36 cellular contexts compared by ENCODE assay signal in genomic region chr4:86606809-86607208, GRCh38.
"Had no signal": no experiment of that assay in that cellular context is flagged by ENCODE, and none has a peak within 500 bp of the region (broad histone marks: within the 10 kb centered on the region; RNA-seq: fewer than 3 reads in every experiment).

No MANE protein-coding gene starts in this region.

- DNase-seq: activated B cell treated with CpG ODN at 0.5 μM for 24 hours; activated CD4-positive, alpha-beta memory T cell treated with anti-CD3 and anti-CD28 coated beads for 36 hours; activated CD4-positive, alpha-beta T cell treated with anti-CD3 and anti-CD28 coated beads for 4 hours; activated CD4-positive, alpha-beta T cell treated with anti-CD3 and anti-CD28 coated beads, Interleukin-2, amount 10 ng/mL, durations not matched to agents 24 days and 14 days; activated CD4-positive, alpha-beta T cell treated with anti-CD3 and anti-CD28 coated beads, Interleukin-2, amount 50 U/mL, for 1 hour; activated CD4-positive, alpha-beta T cell treated with anti-CD3 and anti-CD28 coated beads, Interleukin-2, amount 50 U/mL, for 4 hours; activated CD4-positive, CD25-positive, alpha-beta regulatory T cell treated with anti-CD3 and anti-CD28 coated beads, Interleukin-2, amount 50 U/mL, for 72 hours; activated CD8-positive, alpha-beta memory T cell treated with anti-CD3 and anti-CD28 coated beads, Interleukin-2, amount 50 U/mL, for 4 hours; activated CD8-positive, alpha-beta T cell treated with anti-CD3 and anti-CD28 coated beads for 36 hours; activated effector memory CD4-positive, alpha-beta T cell treated with anti-CD3 and anti-CD28 coated beads, Interleukin-2, amount 50 U/mL, for 16 hours; activated gamma-delta T cell treated with Interleukin-2 at 50 U/mL for 16 hours; activated naive CD4-positive, alpha-beta T cell; activated naive CD4-positive, alpha-beta T cell treated with anti-CD3 and anti-CD28 coated beads for 36 hours; activated naive CD4-positive, alpha-beta T cell treated with anti-CD3 and anti-CD28 coated beads, Interleukin-2, amount 50 U/mL, for 16 hours; activated naive CD8-positive, alpha-beta T cell treated with anti-CD3 and anti-CD28 coated beads for 36 hours; activated T-cell treated with anti-CD3 and anti-CD28 coated beads for 4 hours; activated T-cell treated with anti-CD3 and anti-CD28 coated beads, Interleukin-2, amount 50 U/mL, for 1 hour; activated T-cell treated with anti-CD3 and anti-CD28 coated beads, Interleukin-2, amount 50 U/mL, for 4 hours; activated T-cell treated with anti-CD3 and anti-CD28 coated beads, Interleukin-2, amount 50 U/mL, for 72 hours; adrenal gland; amniotic stem cell; aorta; body of pancreas; brain microvascular endothelial cell; central memory CD4-positive, alpha-beta T cell; T-helper 1 cell; T-helper 2 cell; T-helper 9 cell had no signal

- H3K27ac ChIP-seq: adrenal gland, body of pancreas, brain microvascular endothelial cell, breast epithelium, VCaP had no signal

- H3K9me3 ChIP-seq: adrenal gland, body of pancreas, breast epithelium had no signal

- H3K27ac Mint-ChIP-seq: activated B cell treated with CpG ODN at 0.5 μM for 24 hours; activated CD4-positive, alpha-beta memory T cell treated with anti-CD3 and anti-CD28 coated beads for 36 hours; activated CD4-positive, alpha-beta T cell treated with anti-CD3 and anti-CD28 coated beads, Interleukin-2, amount 10 ng/mL, durations not matched to agents 24 days and 14 days; activated CD8-positive, alpha-beta T cell treated with anti-CD3 and anti-CD28 coated beads for 36 hours; activated naive CD4-positive, alpha-beta T cell treated with anti-CD3 and anti-CD28 coated beads for 36 hours; activated naive CD4-positive, alpha-beta T cell treated with anti-CD3 and anti-CD28 coated beads, Interleukin-2, amount 50 U/mL, for 72 hours; activated naive CD8-positive, alpha-beta T cell treated with anti-CD3 and anti-CD28 coated beads for 36 hours; activated T-cell treated with anti-CD3 and anti-CD28 coated beads, Interleukin-2, amount 50 U/mL, for 72 hours; activated T-helper 1 cell treated with anti-CD3 and anti-CD28 coated beads, Interleukin-12 subunit alpha, Interleukin-12 subunit beta, Interleukin-2, Interleukin-4 antibody, amounts not matched to agents 30 ng/mL and 10 ng/mL and 1 ng/mL, durations not matched to agents 14 hours and 24 hours and 36 hours; activated T-helper 17 cell treated with anti-CD3 and anti-CD28 coated beads, Interleukin-2, amount 50 U/mL, for 72 hours; T-helper 1 cell treated with Interleukin-12 subunit alpha and Interleukin-12 subunit beta and Interleukin-4 antibody, amounts not matched to agents 30 μg/mL and 1 μg/mL, for 36 hours; T-helper 2 cell treated with Interferon-gamma antibody and Interleukin-4, amounts not matched to agents 5 μg/mL and 100 μg/mL, for 36 hours had no signal

- H3K36me3 Mint-ChIP-seq: activated CD4-positive, alpha-beta memory T cell treated with anti-CD3 and anti-CD28 coated beads for 36 hours; activated naive CD4-positive, alpha-beta T cell treated with anti-CD3 and anti-CD28 coated beads, Interleukin-2, amount 50 U/mL, for 72 hours; activated naive CD8-positive, alpha-beta T cell treated with anti-CD3 and anti-CD28 coated beads for 36 hours had no signal

- H3K9me3 Mint-ChIP-seq: activated B cell treated with CpG ODN at 0.5 μM for 24 hours; activated CD4-positive, alpha-beta memory T cell treated with anti-CD3 and anti-CD28 coated beads for 36 hours; activated CD4-positive, alpha-beta T cell treated with anti-CD3 and anti-CD28 coated beads, Interleukin-2, amount 10 ng/mL, durations not matched to agents 24 days and 14 days; activated CD8-positive, alpha-beta T cell treated with anti-CD3 and anti-CD28 coated beads for 36 hours; activated naive CD4-positive, alpha-beta T cell treated with anti-CD3 and anti-CD28 coated beads for 36 hours; activated naive CD4-positive, alpha-beta T cell treated with anti-CD3 and anti-CD28 coated beads, Interleukin-2, amount 50 U/mL, for 72 hours; activated naive CD8-positive, alpha-beta T cell treated with anti-CD3 and anti-CD28 coated beads for 36 hours; activated T-cell treated with anti-CD3 and anti-CD28 coated beads, Interleukin-2, amount 50 U/mL, for 4 hours; activated T-cell treated with anti-CD3 and anti-CD28 coated beads, Interleukin-2, amount 50 U/mL, for 72 hours; activated T-helper 1 cell treated with anti-CD3 and anti-CD28 coated beads, Interleukin-12 subunit alpha, Interleukin-12 subunit beta, Interleukin-2, Interleukin-4 antibody, amounts not matched to agents 30 ng/mL and 10 ng/mL and 1 ng/mL, durations not matched to agents 14 hours and 24 hours and 36 hours; activated T-helper 17 cell treated with anti-CD3 and anti-CD28 coated beads, Interleukin-2, amount 50 U/mL, for 72 hours; T-helper 1 cell treated with Interleukin-12 subunit alpha and Interleukin-12 subunit beta and Interleukin-4 antibody, amounts not matched to agents 30 μg/mL and 1 μg/mL, for 36 hours; T-helper 2 cell treated with Interferon-gamma antibody and Interleukin-4, amounts not matched to agents 5 μg/mL and 100 μg/mL, for 36 hours had no signal

- H3K4me3 ChIP-seq: adrenal gland, body of pancreas, breast epithelium had no signal

- H3K36me3 ChIP-seq: adrenal gland, brain microvascular endothelial cell, breast epithelium had no signal

- FAIRE-seq: astrocyte had no signal

- H3K4me1 ChIP-seq: body of pancreas, breast epithelium had no signal

- H3K27me3 ChIP-seq: adrenal gland, body of pancreas, brain microvascular endothelial cell, breast epithelium had no signal

- ATAC-seq: activated CD8-positive, alpha-beta T cell treated with anti-CD3 and anti-CD28 coated beads for 36 hours; activated naive CD4-positive, alpha-beta T cell treated with anti-CD3 and anti-CD28 coated beads, Interleukin-2, amount 50 U/mL, for 72 hours; activated T-cell treated with anti-CD3 and anti-CD28 coated beads, Interleukin-2, amount 50 U/mL, for 4 hours; activated T-cell treated with anti-CD3 and anti-CD28 coated beads, Interleukin-2, amount 50 U/mL, for 72 hours; activated T-helper 17 cell treated with anti-CD3 and anti-CD28 coated beads, Interleukin-2, amount 50 U/mL, for 72 hours; body of pancreas had no signal

- H3K27me3 Mint-ChIP-seq: activated T-helper 17 cell treated with anti-CD3 and anti-CD28 coated beads, Interleukin-2, amount 50 U/mL, for 72 hours had no signal

- H3K4me1 Mint-ChIP-seq: activated B cell treated with CpG ODN at 0.5 μM for 24 hours; activated CD4-positive, alpha-beta T cell treated with anti-CD3 and anti-CD28 coated beads, Interleukin-2, amount 10 ng/mL, durations not matched to agents 24 days and 14 days; activated naive CD8-positive, alpha-beta T cell treated with anti-CD3 and anti-CD28 coated beads for 36 hours had no signal

- H3K4me3 Mint-ChIP-seq: activated B cell treated with CpG ODN at 0.5 μM for 24 hours; activated CD4-positive, alpha-beta memory T cell treated with anti-CD3 and anti-CD28 coated beads for 36 hours; activated CD4-positive, alpha-beta T cell treated with anti-CD3 and anti-CD28 coated beads, Interleukin-2, amount 10 ng/mL, durations not matched to agents 24 days and 14 days; activated CD8-positive, alpha-beta T cell treated with anti-CD3 and anti-CD28 coated beads for 36 hours; activated naive CD4-positive, alpha-beta T cell treated with anti-CD3 and anti-CD28 coated beads for 36 hours; activated naive CD8-positive, alpha-beta T cell treated with anti-CD3 and anti-CD28 coated beads for 36 hours; activated T-cell treated with anti-CD3 and anti-CD28 coated beads, Interleukin-2, amount 50 U/mL, for 4 hours; activated T-cell treated with anti-CD3 and anti-CD28 coated beads, Interleukin-2, amount 50 U/mL, for 72 hours; activated T-helper 1 cell treated with anti-CD3 and anti-CD28 coated beads, Interleukin-12 subunit alpha, Interleukin-12 subunit beta, Interleukin-2, Interleukin-4 antibody, amounts not matched to agents 30 ng/mL and 10 ng/mL and 1 ng/mL, durations not matched to agents 14 hours and 24 hours and 36 hours; activated T-helper 17 cell treated with anti-CD3 and anti-CD28 coated beads, Interleukin-2, amount 50 U/mL, for 72 hours; T-helper 1 cell treated with Interleukin-12 subunit alpha and Interleukin-12 subunit beta and Interleukin-4 antibody, amounts not matched to agents 30 μg/mL and 1 μg/mL, for 36 hours; T-helper 2 cell treated with Interferon-gamma antibody and Interleukin-4, amounts not matched to agents 5 μg/mL and 100 μg/mL, for 36 hours had no signal
